ENCODE assay signal across 25 cellular contexts in genomic region chr1:19198820-19199219, GRCh38. TPM values are rescaled to one million over a fixed set of nuclear protein-coding genes. Genes with fewer than 3 reads are reported as not detected.
A peak's percentile ranks its signal among the peaks of the same experiment; 100 is the strongest.
DNase-seq lines count a peak whose midpoint lies in the region; ATAC-seq, FAIRE-seq and TF ChIP-seq lines count a peak whose summit lies in the region.
"Had no signal": no experiment of that assay in that cellular context is flagged by ENCODE, and none has a peak within 500 bp of the region (broad histone marks: within the 10 kb centered on the region; RNA-seq: fewer than 3 reads in every experiment).

No MANE protein-coding gene starts in this region.

- H3K27me3 Mint-ChIP-seq in activated T-cell treated with anti-CD3 and anti-CD28 coated beads, Interleukin-2, amount 50 U/mL, for 24 hours: no peaks in the 10 kb centered on the region
- no peaks in the 10 kb centered on the region for H3K27me3 Mint-ChIP-seq in activated T-cell treated with anti-CD3 and anti-CD28 coated beads, Interleukin-2, amount 50 U/mL, for 72 hours (ENCODE audit: low read depth)
- H3K27me3 Mint-ChIP-seq: CD4-positive, alpha-beta T cell; CD8-positive, alpha-beta memory T cell had no signal

- H3K4me3 ChIP-seq in HepG2 (replicated peaks in 1 of 3; ENCODE audit: insufficient read depth in 1 of 3, low read depth in 2 of 3, low read length in 3 of 3): no peak overlapping the region
- H3K4me3 ChIP-seq in right lobe of liver: no peak overlapping the region
- no peak overlapping the region for H3K4me3 ChIP-seq in neural cell (ENCODE audit: low read length)
- H3K4me3 ChIP-seq in adrenal gland: no peak overlapping the region
- H3K4me3 ChIP-seq: A549; BLaER1 treated with 17β-estradiol and CSF1 and Interleukin-3, amounts not matched to agents 10 nM and 100 nM; HAP-1 had no signal

- no peak for ATAC-seq in activated T-cell treated with anti-CD3 and anti-CD28 coated beads, Interleukin-2, amount 50 U/mL, for 72 hours (replicated peaks in 1 of 2)
- no peak for ATAC-seq in HepG2
- no peak for ATAC-seq in right lobe of liver
- ATAC-seq: A549 had no signal

- CTCF ChIA-PET in HepG2 (lab: Yijun Ruan, JAX; ENCODE audit: low intra/inter-chr PET ratio, low total read pairs): no interaction called here

- peaks cover 30% of the 10 kb centered on the region for H3K4me1 ChIP-seq in HepG2 (ENCODE audit: insufficient read depth, low read length)
- H3K4me1 ChIP-seq in right lobe of liver: peaks cover 0 to 50% (median 13%) of the 10 kb centered on the region in 4 donors
- peaks cover 23 to 24% of the 10 kb centered on the region in 2 donors for H3K4me1 ChIP-seq in adrenal gland (replicated peaks in 1 of 2)
- H3K4me1 ChIP-seq: BE2C, HAP-1 had no signal

- no peaks in the 10 kb centered on the region for H3K9me2 ChIP-seq in neural cell (ENCODE audit: insufficient read depth, low read length)

- H3K79me2 ChIP-seq in HepG2 (ENCODE audit: insufficient read depth, low read length) (peaks cover 51% of the 10 kb centered on the region), neural cell (replicated peaks; ENCODE audit: insufficient read depth, low read length) (peaks cover 48% of the 10 kb centered on the region)

- no peaks in the 10 kb centered on the region for H3K9me3 Mint-ChIP-seq in activated T-cell treated with anti-CD3 and anti-CD28 coated beads, Interleukin-2, amount 50 U/mL, for 24 hours
- no peaks in the 10 kb centered on the region for H3K9me3 Mint-ChIP-seq in activated T-cell treated with anti-CD3 and anti-CD28 coated beads, Interleukin-2, amount 50 U/mL, for 72 hours
- H3K9me3 Mint-ChIP-seq: CD14-positive monocyte; CD4-positive, alpha-beta T cell; CD8-positive, alpha-beta memory T cell had no signal

- DNase-seq in activated T-cell treated with anti-CD3 and anti-CD28 coated beads, Interleukin-2, amount 50 U/mL, for 24 hours: no peak
- no peak for DNase-seq in activated T-cell treated with anti-CD3 and anti-CD28 coated beads, Interleukin-2, amount 50 U/mL, for 72 hours
- DNase-seq in HepG2 (ENCODE audit: low spot score): no peak
- DNase-seq in right lobe of liver: no peak
- no peak for DNase-seq in HuH-7.5 (ENCODE audit: low spot score)
- DNase-seq in adrenal gland: no peak
- DNase-seq: 8988T; ACHN; AML-193; BE2C; Calu3; CD4-positive, alpha-beta T cell; CD8-positive, alpha-beta memory T cell; DMS153; DND-41; GOT3 had no signal

- H3K9ac ChIP-seq in HepG2 (ENCODE audit: insufficient read depth, low read depth, low read length): no peak overlapping the region
- no peak overlapping the region for H3K9ac ChIP-seq in neural cell (ENCODE audit: low read length)
- H3K9ac ChIP-seq: BLaER1 treated with 17β-estradiol and CSF1 and Interleukin-3, amounts not matched to agents 10 nM and 100 nM had no signal

- no peak overlapping the region for H3K4me3 Mint-ChIP-seq in activated T-cell treated with anti-CD3 and anti-CD28 coated beads, Interleukin-2, amount 50 U/mL, for 24 hours
- no peak overlapping the region for H3K4me3 Mint-ChIP-seq in activated T-cell treated with anti-CD3 and anti-CD28 coated beads, Interleukin-2, amount 50 U/mL, for 72 hours
- H3K4me3 Mint-ChIP-seq: CD14-positive monocyte; CD4-positive, alpha-beta T cell; CD8-positive, alpha-beta memory T cell had no signal

- H3K27ac Mint-ChIP-seq in activated T-cell treated with anti-CD3 and anti-CD28 coated beads, Interleukin-2, amount 50 U/mL, for 24 hours: peak overlapping the region; percentile 28
- H3K27ac Mint-ChIP-seq in activated T-cell treated with anti-CD3 and anti-CD28 coated beads, Interleukin-2, amount 50 U/mL, for 72 hours: no peak overlapping the region
- H3K27ac Mint-ChIP-seq: CD14-positive monocyte; CD4-positive, alpha-beta T cell had no signal

- H3K36me3 ChIP-seq in HepG2 (replicated peaks in 1 of 2; ENCODE audit: control insufficient read depth in 1 of 2, insufficient read depth in 2 of 2, low read length in 2 of 2): peaks cover 23 to 73% of the 10 kb centered on the region in 2 experiments
- peaks cover 15 to 53% (median 22%) of the 10 kb centered on the region in 4 donors for H3K36me3 ChIP-seq in right lobe of liver
- H3K36me3 ChIP-seq in neural cell (ENCODE audit: insufficient read depth, low read length): no peaks in the 10 kb centered on the region
- peaks cover 0 to 54% of the 10 kb centered on the region in 2 donors for H3K36me3 ChIP-seq in adrenal gland (replicated peaks in 1 of 2)

- no peaks in the 10 kb centered on the region for H3F3A ChIP-seq in neural cell (ENCODE audit: insufficient read depth, low read length, poor library complexity, severe bottlenecking)

- POLR2A ChIA-PET in HepG2 (lab: Yijun Ruan, JAX): no interaction called here

- no peak for TF ChIP-seq EP300 in HepG2 (IDR thresholded peaks at IDR 0.05; ENCODE audit: low read depth in 2 of 2, low read length in 2 of 2)
- no peak for TF ChIP-seq EP300 in HepG2 (CRISPR knock-in tag; IDR thresholded peaks at IDR 0.05; ENCODE audit: borderline replicate concordance)
- no peak for TF ChIP-seq EP300 in neural cell (conservative IDR thresholded peaks at IDR 0.05; ENCODE audit: poor library complexity, severe bottlenecking)

- H4K20me1 ChIP-seq in HepG2 (ENCODE audit: insufficient read depth, low read length): peaks cover 19% of the 10 kb centered on the region
- H4K20me1 ChIP-seq in neural cell (ENCODE audit: insufficient read depth): no peaks in the 10 kb centered on the region

- TF ChIP-seq CTCF in HepG2 (CRISPR knock-in tag; IDR thresholded peaks at IDR 0.05) (no peak), right lobe of liver (IDR thresholded peaks at IDR 0.05) (no peak), VCaP (conservative IDR thresholded peaks at IDR 0.05) (no peak), neural cell (IDR thresholded peaks at IDR 0.05; ENCODE audit: poor library complexity, severe bottlenecking) (no peak), adrenal gland (IDR thresholded peaks at IDR 0.05) (no peak)

- H3K27ac ChIP-seq in HepG2 (ENCODE audit: extremely low read length, insufficient read depth, low read length) (no peak overlapping the region), right lobe of liver (peak overlapping the region in 1 of 3 donors; percentile 77), VCaP (peak overlapping the region; percentile 57), neural cell (ENCODE audit: low read length) (peak overlapping the region; percentile 92), adrenal gland (no peak overlapping the region)
- H3K27ac ChIP-seq: A549; BLaER1 treated with 17β-estradiol and CSF1 and Interleukin-3, amounts not matched to agents 10 nM and 100 nM had no signal

- H3K27me3 ChIP-seq in HepG2 (ENCODE audit: control insufficient read depth in 1 of 2, insufficient read depth in 2 of 2, low read length in 2 of 2): no peaks in the 10 kb centered on the region; a peak in 1 of 5 replicates
- no peaks in the 10 kb centered on the region for H3K27me3 ChIP-seq in right lobe of liver
- H3K27me3 ChIP-seq in neural cell (ENCODE audit: insufficient read depth, low read depth, low read length): no peaks in the 10 kb centered on the region
- no peaks in the 10 kb centered on the region for H3K27me3 ChIP-seq in adrenal gland
- H3K27me3 ChIP-seq: BE2C; BLaER1 treated with 17β-estradiol and CSF1 and Interleukin-3, amounts not matched to agents 10 nM and 100 nM had no signal

- TF ChIP-seq RAD21 in HepG2 (CRISPR knock-in tag; IDR thresholded peaks at IDR 0.05): no peak
- no peak for TF ChIP-seq RAD21 in neural cell (conservative IDR thresholded peaks at IDR 0.05)

- no peak for FAIRE-seq in HepG2 (lab: Jason Lieb, UNC)
- FAIRE-seq: A549, G401.6, GM12892, H54 had no signal

- TF ChIP-seq POLR2A in HepG2 (IDR thresholded peaks at IDR 0.05; ENCODE audit: insufficient read depth in 1 of 2, low read depth in 2 of 2, low read length in 2 of 2) (no peak), right lobe of liver (IDR thresholded peaks at IDR 0.05) (no peak), adrenal gland (IDR thresholded peaks at IDR 0.05) (no peak)

- H2AFZ ChIP-seq in HepG2 (ENCODE audit: low read length) (no peak overlapping the region), neural cell (ENCODE audit: low read depth, low read length) (no peak overlapping the region)

- TSS peak; percentile 10 for BruUV-seq in HepG2 (replicated peaks; lab: Mats Ljungman, UMichigan)

- intact Hi-C loops in HepG2 (cut with micrococcal nuclease; ENCODE audit: unreplicated experiment) (no loop called here), right lobe of liver (cut with DNase I) (no loop called here), adrenal gland (cut with DNase I) (no loop called here)

- WGBS in HepG2 (ENCODE audit: low lambda C conversion rate): 98% methylated on average over 4 of the region's 4 CpGs
- 83% methylated on average over 4 of the region's 4 CpGs for WGBS in right lobe of liver (ENCODE audit: insufficient coverage, low coverage, low lambda C conversion rate, missing lambda C conversion rate)
- 90 to 98% (median 93%) methylated on average over 4 of the region's 4 CpGs for WGBS in adrenal gland, 4 donors

- H3K4me1 Mint-ChIP-seq in activated T-cell treated with anti-CD3 and anti-CD28 coated beads, Interleukin-2, amount 50 U/mL, for 24 hours (ENCODE audit: low read depth): peaks cover 25% of the 10 kb centered on the region
- H3K4me1 Mint-ChIP-seq in activated T-cell treated with anti-CD3 and anti-CD28 coated beads, Interleukin-2, amount 50 U/mL, for 72 hours (ENCODE audit: low read depth): peaks cover 21% of the 10 kb centered on the region
- H3K4me1 Mint-ChIP-seq: CD14-positive monocyte had no signal

- H3K9me3 ChIP-seq in HepG2 (ENCODE audit: low read length) (no peaks in the 10 kb centered on the region), right lobe of liver (no peaks in the 10 kb centered on the region), neural cell (ENCODE audit: low read length) (no peaks in the 10 kb centered on the region), adrenal gland (replicated peaks in 1 of 3) (no peaks in the 10 kb centered on the region)
- H3K9me3 ChIP-seq: A549; BE2C; BLaER1 treated with 17β-estradiol and CSF1 and Interleukin-3, amounts not matched to agents 10 nM and 100 nM; HAP-1 had no signal

- in situ Hi-C loops in HepG2 (cut with HindIII; ENCODE audit: extremely low pct_ligation_motif_present, low pct_unique_long_range_greater_than_20kb): no loop called here

- peaks cover 87% of the 10 kb centered on the region for H3K36me3 Mint-ChIP-seq in activated T-cell treated with anti-CD3 and anti-CD28 coated beads, Interleukin-2, amount 50 U/mL, for 24 hours (ENCODE audit: low read depth)
- peaks cover 11 to 34% of the 10 kb centered on the region in 2 donors for H3K36me3 Mint-ChIP-seq in activated T-cell treated with anti-CD3 and anti-CD28 coated beads, Interleukin-2, amount 50 U/mL, for 72 hours (ENCODE audit: insufficient read depth in 2 of 2)

- H3K4me2 ChIP-seq in HepG2 (ENCODE audit: low read depth, low read length) (no peak overlapping the region), neural cell (ENCODE audit: low read length) (no peak overlapping the region)
- H3K4me2 ChIP-seq: A549; BLaER1 treated with 17β-estradiol and CSF1 and Interleukin-3, amounts not matched to agents 10 nM and 100 nM had no signal

RNA-seq across cellular contexts. Expression of gene UBR4, which starts 11.2 kb away (rescaled TPM):
- total RNA-seq in activated T-cell treated with anti-CD3 and anti-CD28 coated beads, Interleukin-2, amount 50 U/mL, for 72 hours: 100 to 1,000 TPM; 208 to 215 TPM
- total RNA-seq in HepG2 (2016; rRNA removed; fragmentation: Illumina TruSeq; extraction: Trizol) (59.1 and 66.2 TPM in 2 replicates), right lobe of liver (100 to 1,000 TPM in 2 of 6 experiments, 10 to 100 TPM in 4; 73.0 to 132 (median 90.1) TPM), adrenal gland (100 to 1,000 TPM; 105 to 167 (median 117) TPM)
- total RNA-seq in HepG2 (2016; cell fraction: cytosol; rRNA removed; fragmentation: Illumina TruSeq; extraction: Trizol; ENCODE audit: low read depth): 17.7 and 18.4 TPM in 2 replicates
- 53.6 and 64.6 TPM in 2 replicates for total RNA-seq in HepG2 (2016; cell fraction: insoluble cytoplasmic fraction; rRNA removed; fragmentation: Illumina TruSeq; extraction: Trizol)
- 19.8 and 23.1 TPM in 2 replicates for total RNA-seq in HepG2 (2016; cell fraction: membrane; rRNA removed; fragmentation: Illumina TruSeq; extraction: Trizol)
- 105 and 127 TPM in 2 replicates for total RNA-seq in HepG2 (2016; cell fraction: nucleus; rRNA removed; fragmentation: Illumina TruSeq; extraction: Trizol)
- polyA plus RNA-seq in HepG2 (2011; rRNA removed) (106 and 137 TPM in 2 replicates), neural cell (49.7 and 58.4 TPM in 2 replicates), adrenal gland (100 to 1,000 TPM in 2 of 3 donors, 10 to 100 TPM in 1; 82.3 to 278 (median 245) TPM)
- 67.5 and 69.8 TPM in 2 replicates for polyA plus RNA-seq in HepG2 (2011; cell fraction: cytosol; rRNA removed)
- 915 and 1,017 TPM in 2 replicates for polyA plus RNA-seq in HepG2 (2011; cell fraction: nucleus; rRNA removed)
- polyA plus RNA-seq in HepG2 (2012): 113 and 180 TPM in 2 replicates
- 6.1 and 6.6 TPM in 2 replicates for polyA plus RNA-seq in HepG2 (2016; cell fraction: cytosol; fragmentation: Illumina TruSeq; extraction: Trizol; ENCODE audit: low read depth)
- polyA plus RNA-seq in HepG2 (2016; cell fraction: insoluble cytoplasmic fraction; fragmentation: Illumina TruSeq; extraction: Trizol; ENCODE audit: low read depth): 42.9 and 62.8 TPM in 2 replicates
- polyA plus RNA-seq in HepG2 (2016; cell fraction: membrane; fragmentation: Illumina TruSeq; extraction: Trizol; ENCODE audit: low read depth): 9.9 and 10.5 TPM in 2 replicates
- polyA plus RNA-seq in HepG2 (2016; cell fraction: nucleus; fragmentation: Illumina TruSeq; extraction: Trizol; ENCODE audit: insufficient read depth, low read depth): 262 and 285 TPM in 2 replicates
- polyA minus RNA-seq in HepG2 (2011; rRNA and poly(A)+ RNA removed; ENCODE audit: low replicate concordance): 142 and 234 TPM in 2 replicates
- 82.8 and 97.7 TPM in 2 replicates for polyA minus RNA-seq in HepG2 (2011; cell fraction: cytosol; rRNA and poly(A)+ RNA removed)
- 335 and 414 TPM in 2 replicates for polyA minus RNA-seq in HepG2 (2011; cell fraction: nucleus; rRNA and poly(A)+ RNA removed)
- 124 and 156 TPM in 2 replicates for polyA minus RNA-seq in neural cell

RNA-seq across cellular contexts. Expression of gene EMC1, which starts 52.5 kb away (rescaled TPM):
- total RNA-seq in activated T-cell treated with anti-CD3 and anti-CD28 coated beads, Interleukin-2, amount 50 U/mL, for 72 hours: 10 to 100 TPM; 36.5 to 38.5 TPM
- total RNA-seq in HepG2 (2016; rRNA removed; fragmentation: Illumina TruSeq; extraction: Trizol) (22.1 and 61.3 TPM in 2 replicates), right lobe of liver (10 to 100 TPM; 18.6 to 32.7 (median 25.3) TPM), adrenal gland (10 to 100 TPM; 39.2 to 64.8 (median 44.6) TPM)
- total RNA-seq in HepG2 (2016; cell fraction: cytosol; rRNA removed; fragmentation: Illumina TruSeq; extraction: Trizol; ENCODE audit: low read depth): 10.9 and 11.1 TPM in 2 replicates
- 19.7 and 63.8 TPM in 2 replicates for total RNA-seq in HepG2 (2016; cell fraction: insoluble cytoplasmic fraction; rRNA removed; fragmentation: Illumina TruSeq; extraction: Trizol)
- total RNA-seq in HepG2 (2016; cell fraction: membrane; rRNA removed; fragmentation: Illumina TruSeq; extraction: Trizol): 9.9 and 11.1 TPM in 2 replicates
- total RNA-seq in HepG2 (2016; cell fraction: nucleus; rRNA removed; fragmentation: Illumina TruSeq; extraction: Trizol): 63.2 and 69.4 TPM in 2 replicates
- polyA plus RNA-seq in HepG2 (2011; rRNA removed) (38.0 and 41.8 TPM in 2 replicates), neural cell (75.1 and 75.3 TPM in 2 replicates), adrenal gland (10 to 100 TPM in 2 of 3 donors, 1 to 10 TPM in 1; 8.9 to 34.9 (median 14.0) TPM)
- 25.5 and 33.1 TPM in 2 replicates for polyA plus RNA-seq in HepG2 (2011; cell fraction: cytosol; rRNA removed)
- 95.2 and 109 TPM in 2 replicates for polyA plus RNA-seq in HepG2 (2011; cell fraction: nucleus; rRNA removed)
- polyA plus RNA-seq in HepG2 (2012): 43.3 and 52.6 TPM in 2 replicates
- 2.6 and 3.2 TPM in 2 replicates for polyA plus RNA-seq in HepG2 (2016; cell fraction: cytosol; fragmentation: Illumina TruSeq; extraction: Trizol; ENCODE audit: low read depth)
- polyA plus RNA-seq in HepG2 (2016; cell fraction: insoluble cytoplasmic fraction; fragmentation: Illumina TruSeq; extraction: Trizol; ENCODE audit: low read depth): 16.4 and 18.7 TPM in 2 replicates
- 3.9 and 5.8 TPM in 2 replicates for polyA plus RNA-seq in HepG2 (2016; cell fraction: membrane; fragmentation: Illumina TruSeq; extraction: Trizol; ENCODE audit: low read depth)
- 85.8 and 96.2 TPM in 2 replicates for polyA plus RNA-seq in HepG2 (2016; cell fraction: nucleus; fragmentation: Illumina TruSeq; extraction: Trizol; ENCODE audit: insufficient read depth, low read depth)
- 58.6 and 79.4 TPM in 2 replicates for polyA minus RNA-seq in HepG2 (2011; rRNA and poly(A)+ RNA removed; ENCODE audit: low replicate concordance)
- polyA minus RNA-seq in HepG2 (2011; cell fraction: cytosol; rRNA and poly(A)+ RNA removed): 32.4 and 33.9 TPM in 2 replicates
- polyA minus RNA-seq in HepG2 (2011; cell fraction: nucleus; rRNA and poly(A)+ RNA removed): 40.7 and 45.0 TPM in 2 replicates
- polyA minus RNA-seq in neural cell: 110 and 123 TPM in 2 replicates

RNA-seq across cellular contexts. Expression of gene MRTO4, which starts 52.8 kb away (rescaled TPM):
- 10 to 100 TPM; 43.7 to 52.7 TPM for total RNA-seq in activated T-cell treated with anti-CD3 and anti-CD28 coated beads, Interleukin-2, amount 50 U/mL, for 72 hours
- 59.2 and 63.3 TPM in 2 replicates for total RNA-seq in HepG2 (2016; rRNA removed; fragmentation: Illumina TruSeq; extraction: Trizol)
- 13.9 and 15.0 TPM in 2 replicates for total RNA-seq in HepG2 (2016; cell fraction: cytosol; rRNA removed; fragmentation: Illumina TruSeq; extraction: Trizol; ENCODE audit: low read depth)
- 60.4 and 64.9 TPM in 2 replicates for total RNA-seq in HepG2 (2016; cell fraction: insoluble cytoplasmic fraction; rRNA removed; fragmentation: Illumina TruSeq; extraction: Trizol)
- total RNA-seq in HepG2 (2016; cell fraction: membrane; rRNA removed; fragmentation: Illumina TruSeq; extraction: Trizol): 28.3 and 30.7 TPM in 2 replicates
- total RNA-seq in HepG2 (2016; cell fraction: nucleus; rRNA removed; fragmentation: Illumina TruSeq; extraction: Trizol): 33.6 and 42.6 TPM in 2 replicates
- 26.9 and 28.1 TPM in 2 replicates for polyA plus RNA-seq in HepG2 (2011; rRNA removed)
- 30.3 and 30.6 TPM in 2 replicates for polyA plus RNA-seq in HepG2 (2011; cell fraction: cytosol; rRNA removed)
- 14.7 TPM in 2 replicates for polyA plus RNA-seq in HepG2 (2011; cell fraction: nucleus; rRNA removed)
- polyA plus RNA-seq in HepG2 (2012): 25.4 and 26.7 TPM in 2 replicates
- 13.0 and 14.1 TPM in 2 replicates for polyA plus RNA-seq in HepG2 (2016; cell fraction: cytosol; fragmentation: Illumina TruSeq; extraction: Trizol; ENCODE audit: low read depth)
- polyA plus RNA-seq in HepG2 (2016; cell fraction: insoluble cytoplasmic fraction; fragmentation: Illumina TruSeq; extraction: Trizol; ENCODE audit: low read depth): 66.0 and 67.8 TPM in 2 replicates
- 18.8 and 20.4 TPM in 2 replicates for polyA plus RNA-seq in HepG2 (2016; cell fraction: membrane; fragmentation: Illumina TruSeq; extraction: Trizol; ENCODE audit: low read depth)
- polyA plus RNA-seq in HepG2 (2016; cell fraction: nucleus; fragmentation: Illumina TruSeq; extraction: Trizol; ENCODE audit: insufficient read depth, low read depth): 58.4 and 65.8 TPM in 2 replicates
- polyA minus RNA-seq in HepG2 (2011; rRNA and poly(A)+ RNA removed; ENCODE audit: low replicate concordance): 24.1 and 67.1 TPM in 2 replicates
- polyA minus RNA-seq in HepG2 (2011; cell fraction: cytosol; rRNA and poly(A)+ RNA removed): 7.8 TPM in 2 replicates
- polyA minus RNA-seq in HepG2 (2011; cell fraction: nucleus; rRNA and poly(A)+ RNA removed): 16.9 and 21.1 TPM in 2 replicates
- total RNA-seq in right lobe of liver: 10 to 100 TPM in 2 of 6 experiments, 1 to 10 TPM in 4; 7.0 to 17.3 (median 8.2) TPM
- polyA plus RNA-seq in neural cell: 42.5 and 50.2 TPM in 2 replicates
- polyA minus RNA-seq in neural cell: 28.2 and 36.3 TPM in 2 replicates
- total RNA-seq in adrenal gland: 10 to 100 TPM; 16.6 to 44.6 (median 20.7) TPM
- 10 to 100 TPM; 46.4 to 64.0 (median 51.1) TPM for polyA plus RNA-seq in adrenal gland

Comparison
In these comparisons a context has a peak if more than half of its experiments do, and no peak if none do; other contexts are left out.
1. H3K27ac ChIP-seq: peak in VCaP (single experiment) and neural cell (single experiment); none in HepG2 (single experiment) and adrenal gland (0 of 5).